ENCODE assay signal across 1 cellular context in genomic region chr1:3732747-3733602, GRCh38.
TF ChIP-seq lines count a peak whose summit lies in the region.

No MANE protein-coding gene starts in this region.

TF ChIP-seq in WTC11, 78 proteins besides CTCF, POLR2A, EP300 and RAD21 (continued from another document):
- TF ChIP-seq ARID4B (CRISPR knock-in tag; IDR thresholded peaks at IDR 0.05; ENCODE audit: borderline replicate concordance) = no peak; the same call in 1 of the 2 replicates
- TF ChIP-seq ERG (CRISPR knock-in tag; IDR thresholded peaks at IDR 0.05) = no peak
- TF ChIP-seq ZNF396 (CRISPR knock-in tag; IDR thresholded peaks at IDR 0.05; ENCODE audit: borderline replicate concordance) = no peak
- TF ChIP-seq OVOL2 (CRISPR knock-in tag; IDR thresholded peaks at IDR 0.05; ENCODE audit: borderline replicate concordance) = no peak
- no peak for TF ChIP-seq SMAD3 (CRISPR knock-in tag; IDR thresholded peaks at IDR 0.05; ENCODE audit: borderline replicate concordance)
- TF ChIP-seq NR1H2 (CRISPR knock-in tag; IDR thresholded peaks at IDR 0.05) = no peak
- TF ChIP-seq HMGXB4 (CRISPR knock-in tag; IDR thresholded peaks at IDR 0.05) = peak; percentile 48; the same call in 1 of the 2 replicates
- 0 out of 2 replicates have a peak, but pooled peaks have one; percentile 23 for TF ChIP-seq TEAD1 (CRISPR knock-in tag; IDR thresholded peaks at IDR 0.05)
- TF ChIP-seq FOXJ3 (CRISPR knock-in tag; IDR thresholded peaks at IDR 0.05; ENCODE audit: borderline replicate concordance) = no peak
- no peak for TF ChIP-seq AFF4 (CRISPR knock-in tag; IDR thresholded peaks at IDR 0.05; ENCODE audit: borderline replicate concordance)
- TF ChIP-seq ATF1 (CRISPR knock-in tag; IDR thresholded peaks at IDR 0.05) = peak; percentile 49; the same call in 1 of the 2 replicates
